Comparison of ENCODE assay signal across 8 cellular contexts in genomic region chr22:11630386-11631084, GRCh38.
DNase-seq lines count a peak whose midpoint lies in the region; TF ChIP-seq lines count a peak whose summit lies in the region.
"Not testable (repeated sequence)": the region's sequence is repeated elsewhere in the genome, so short reads cannot be mapped to it uniquely, and the experiment has no call there.

No MANE protein-coding gene starts in this region.

- H3K36me3 Mint-ChIP-seq in endothelial cell (ENCODE audit: low read depth, unreplicated experiment) (peaks cover 27% of the 10 kb centered on the region), glutamatergic neuron (ENCODE audit: unreplicated experiment) (peaks cover 19% of the 10 kb centered on the region)

- intact Hi-C loops in spleen (cut with DNase I; ENCODE audit: low total_unique reads), result not testable (repeated sequence)

- not testable (repeated sequence) for H3K4me1 ChIP-seq in mesendoderm (ENCODE audit: control insufficient read depth, low read depth, low read length); spleen

- H3K56ac ChIP-seq in mesendoderm (ENCODE audit: low read length), result not testable (repeated sequence)

- H3K27me3 Mint-ChIP-seq in endothelial cell (ENCODE audit: unreplicated experiment) (peaks cover 32% of the 10 kb centered on the region), glutamatergic neuron (ENCODE audit: unreplicated experiment) (peaks cover 20% of the 10 kb centered on the region)

- not testable (repeated sequence) for H3K4me2 ChIP-seq in mesendoderm (ENCODE audit: low read length)

- H3K9me3 Mint-ChIP-seq in endothelial cell (ENCODE audit: unreplicated experiment), result peaks cover 41% of the 10 kb centered on the region
- peaks cover 34% of the 10 kb centered on the region for H3K9me3 Mint-ChIP-seq in glutamatergic neuron (ENCODE audit: unreplicated experiment)

- H3K27me3 ChIP-seq in mesendoderm (ENCODE audit: insufficient read depth, low read length, poor library complexity); spleen (replicated peaks in 1 of 7): not testable (repeated sequence)

- H3K79me1 ChIP-seq in mesendoderm (ENCODE audit: low read length), result not testable (repeated sequence)

- TF ChIP-seq CTCF in AG09309 (IDR thresholded peaks at IDR 0.05; ENCODE audit: control insufficient read depth, insufficient read depth, low read depth, low read length, missing control alignments); endothelial cell (IDR thresholded peaks at IDR 0.05; ENCODE audit: unreplicated experiment); glutamatergic neuron (IDR thresholded peaks at IDR 0.05; ENCODE audit: partially characterized antibody, unreplicated experiment); spleen (IDR thresholded peaks at IDR 0.05 in 8 of 11, conservative IDR thresholded peaks at IDR 0.05 in 3 of 11): not testable (repeated sequence)

- H3K4me3 ChIP-seq in AG09309 (ENCODE audit: control insufficient read depth, low read depth, low read length); mesendoderm (ENCODE audit: low read length); spleen: not testable (repeated sequence)

- H3K23ac ChIP-seq in mesendoderm (ENCODE audit: low read length), result not testable (repeated sequence)

- H3K9me3 ChIP-seq in spleen, result peaks cover 11 to 56% (median 56%) of the 10 kb centered on the region in 8 donors

- H3K79me2 ChIP-seq in mesendoderm (ENCODE audit: control insufficient read depth, insufficient read depth, low read length), result not testable (repeated sequence)

- H3K4me1 Mint-ChIP-seq in endothelial cell (ENCODE audit: unreplicated experiment); glutamatergic neuron (ENCODE audit: low read depth, unreplicated experiment): not testable (repeated sequence)

- no CpG with 5 or more reads among the region's 34 CpGs for WGBS in mesendoderm (ENCODE audit: extremely low coverage, insufficient coverage, low lambda C conversion rate)
- 89 to 93% (median 90%) methylated on average over 34 of the region's 34 CpGs for WGBS in spleen, 5 donors

- not testable (repeated sequence) for H3K27ac Mint-ChIP-seq in endothelial cell (ENCODE audit: unreplicated experiment)
- peak overlapping the region; percentile 55 for H3K27ac Mint-ChIP-seq in glutamatergic neuron (ENCODE audit: unreplicated experiment)

- in situ Hi-C loops in G401 (cut with HindIII; ENCODE audit: low sequenced_read_pairs), result not testable (repeated sequence)

- H3K9ac ChIP-seq in mesendoderm (ENCODE audit: low read length), result not testable (repeated sequence)

- not testable (repeated sequence) for H2BK120ac ChIP-seq in mesendoderm (ENCODE audit: low read depth, low read length)

- H3K4ac ChIP-seq in mesendoderm (ENCODE audit: low read depth, low read length), result not testable (repeated sequence)

- not testable (repeated sequence) for H2AK5ac ChIP-seq in mesendoderm (ENCODE audit: low read length)

- H3K27ac ChIP-seq in mesendoderm (ENCODE audit: low read depth, low read length); spleen: not testable (repeated sequence)

- TF ChIP-seq POLR2A in spleen (IDR thresholded peaks at IDR 0.05), result not testable (repeated sequence)

- H3K4me3 Mint-ChIP-seq in endothelial cell (ENCODE audit: unreplicated experiment), result peak overlapping the region; percentile 56
- not testable (repeated sequence) for H3K4me3 Mint-ChIP-seq in glutamatergic neuron (ENCODE audit: unreplicated experiment)

- not testable (repeated sequence) for H4K5ac ChIP-seq in mesendoderm (ENCODE audit: low read length)

- H3K18ac ChIP-seq in mesendoderm (ENCODE audit: low read length), result not testable (repeated sequence)

- H2BK15ac ChIP-seq in mesendoderm (replicated peaks; ENCODE audit: low read depth), result not testable (repeated sequence)

- peak; percentile 1 for DNase-seq in AG09309 (ENCODE audit: low read depth)
- DNase-seq in G401 (ENCODE audit: low spot score), result peak; percentile 7
- peak; percentile 3 for DNase-seq in amniotic epithelial cell (ENCODE audit: low read depth)
- DNase-seq in endothelial cell (ENCODE audit: low spot score); glutamatergic neuron: not testable (repeated sequence)
- DNase-seq in fibroblast of peridontal ligament (ENCODE audit: extremely low read depth), result peak; percentile 7
- DNase-seq in mesendoderm, result peak; percentile 24
- DNase-seq in spleen, result peak; percentile 52

- not testable (repeated sequence) for H4K8ac ChIP-seq in mesendoderm (ENCODE audit: low read depth, low read length)

- not testable (repeated sequence) for H2BK5ac ChIP-seq in mesendoderm (ENCODE audit: low read length)

- H3K36me3 ChIP-seq in mesendoderm (ENCODE audit: control insufficient read depth, insufficient read depth, low read length); spleen: not testable (repeated sequence)
